ENCODE assay signal across 23 cellular contexts in genomic region chr1:221775206-221775605, GRCh38. TPM values are rescaled to one million over a fixed set of nuclear protein-coding genes. Genes with fewer than 3 reads are reported as not detected.
DNase-seq lines count a peak whose midpoint lies in the region; ATAC-seq lines count a peak whose summit lies in the region.
"Had no signal": no experiment of that assay in that cellular context is flagged by ENCODE, and none has a peak within 500 bp of the region (broad histone marks: within the 10 kb centered on the region; RNA-seq: fewer than 3 reads in every experiment).

No MANE protein-coding gene starts in this region.

- H3K4me1 Mint-ChIP-seq in activated CD4-positive, alpha-beta T cell treated with anti-CD3 and anti-CD28 coated beads for 36 hours: peaks cover 57% of the 10 kb centered on the region
- peaks cover 53% of the 10 kb centered on the region for H3K4me1 Mint-ChIP-seq in activated T-helper 17 cell treated with anti-CD3 and anti-CD28 coated beads, Interleukin-2, amount 50 U/mL, for 72 hours
- H3K4me1 Mint-ChIP-seq in natural killer cell treated with Interleukin-12 subunit alpha and Interleukin-12 subunit beta and Interleukin-15 and Interleukin-18, amount 100 ng/mL, for 72 hours (ENCODE audit: low read depth in 2 of 2): peaks cover 69 to 74% of the 10 kb centered on the region in 2 donors
- peaks cover 42 to 49% (median 46%) of the 10 kb centered on the region in 3 donors for H3K4me1 Mint-ChIP-seq in T-cell

- DNase-seq in activated CD4-positive, alpha-beta T cell treated with anti-CD3 and anti-CD28 coated beads for 36 hours: no peak
- DNase-seq in activated CD4-positive, alpha-beta T cell treated with anti-CD3 and anti-CD28 coated beads for 1 hour: no peak
- no peak for DNase-seq in natural killer cell treated with Interleukin-12 subunit alpha and Interleukin-12 subunit beta and Interleukin-15 and Interleukin-18, amount 100 ng/mL, for 72 hours (ENCODE audit: low spot score)
- DNase-seq in T-cell: no peak
- no peak for DNase-seq in COLO829 (ENCODE audit: low spot score)
- DNase-seq: activated CD4-positive, CD25-positive, alpha-beta regulatory T cell treated with anti-CD3 and anti-CD28 coated beads, Interleukin-2, amount 50 U/mL, for 72 hours; activated CD8-positive, alpha-beta memory T cell treated with anti-CD3 and anti-CD28 coated beads for 24 hours; activated naive CD4-positive, alpha-beta T cell; CD4-positive, alpha-beta T cell; left colon; naive thymus-derived CD8-positive, alpha-beta T cell; NCI-H1048; NCI-H1694; occipital lobe; psoas muscle; stimulated activated CD4-positive, alpha-beta T cell treated with anti-CD3 and anti-CD28 coated beads, Interleukin-4, amount 100 ng/mL, for 4 hours had no signal

- H3K4me3 ChIP-seq in GM08714 (ENCODE audit: low read length): peak overlapping the region; percentile 39; the same call in 1 of the 2 replicates
- H3K4me3 ChIP-seq: breast epithelium, gastroesophageal sphincter, hepatocyte, K562, psoas muscle had no signal

- H3K9me3 Mint-ChIP-seq in activated CD4-positive, alpha-beta T cell treated with anti-CD3 and anti-CD28 coated beads for 36 hours (ENCODE audit: low read depth): no peaks in the 10 kb centered on the region
- H3K9me3 Mint-ChIP-seq in activated T-helper 17 cell treated with anti-CD3 and anti-CD28 coated beads, Interleukin-2, amount 50 U/mL, for 72 hours: no peaks in the 10 kb centered on the region
- peaks cover 2% of the 10 kb centered on the region for H3K9me3 Mint-ChIP-seq in natural killer cell treated with Interleukin-12 subunit alpha and Interleukin-12 subunit beta and Interleukin-15 and Interleukin-18, amount 100 ng/mL, for 72 hours
- no peaks in the 10 kb centered on the region for H3K9me3 Mint-ChIP-seq in T-cell
- H3K9me3 Mint-ChIP-seq: CD4-positive, alpha-beta T cell; naive thymus-derived CD8-positive, alpha-beta T cell had no signal

- H3K36me3 Mint-ChIP-seq in activated CD4-positive, alpha-beta T cell treated with anti-CD3 and anti-CD28 coated beads for 36 hours (ENCODE audit: low read depth): no peaks in the 10 kb centered on the region
- H3K36me3 Mint-ChIP-seq in activated T-helper 17 cell treated with anti-CD3 and anti-CD28 coated beads, Interleukin-2, amount 50 U/mL, for 72 hours (ENCODE audit: low read depth): no peaks in the 10 kb centered on the region
- H3K36me3 Mint-ChIP-seq in natural killer cell treated with Interleukin-12 subunit alpha and Interleukin-12 subunit beta and Interleukin-15 and Interleukin-18, amount 100 ng/mL, for 72 hours: peaks cover 4% of the 10 kb centered on the region
- no peaks in the 10 kb centered on the region for H3K36me3 Mint-ChIP-seq in T-cell
- H3K36me3 Mint-ChIP-seq: naive thymus-derived CD8-positive, alpha-beta T cell had no signal

- H3K4me3 Mint-ChIP-seq in activated CD4-positive, alpha-beta T cell treated with anti-CD3 and anti-CD28 coated beads for 36 hours: no peak overlapping the region
- H3K4me3 Mint-ChIP-seq in activated T-helper 17 cell treated with anti-CD3 and anti-CD28 coated beads, Interleukin-2, amount 50 U/mL, for 72 hours: peak overlapping the region; percentile 57
- peak overlapping the region; percentile 64 for H3K4me3 Mint-ChIP-seq in natural killer cell treated with Interleukin-12 subunit alpha and Interleukin-12 subunit beta and Interleukin-15 and Interleukin-18, amount 100 ng/mL, for 72 hours
- H3K4me3 Mint-ChIP-seq in T-cell: no peak overlapping the region
- H3K4me3 Mint-ChIP-seq: CD4-positive, alpha-beta T cell had no signal

- peak overlapping the region; percentile 78 for H3K27ac Mint-ChIP-seq in activated CD4-positive, alpha-beta T cell treated with anti-CD3 and anti-CD28 coated beads for 36 hours
- H3K27ac Mint-ChIP-seq in activated T-helper 17 cell treated with anti-CD3 and anti-CD28 coated beads, Interleukin-2, amount 50 U/mL, for 72 hours: peak overlapping the region; percentile 94
- peak overlapping the region; percentile 75 to 99 for H3K27ac Mint-ChIP-seq in natural killer cell treated with Interleukin-12 subunit alpha and Interleukin-12 subunit beta and Interleukin-15 and Interleukin-18, amount 100 ng/mL, for 72 hours
- no peak overlapping the region for H3K27ac Mint-ChIP-seq in T-cell
- H3K27ac Mint-ChIP-seq: CD4-positive, alpha-beta T cell; naive thymus-derived CD8-positive, alpha-beta T cell had no signal

- intact Hi-C loops in activated CD4-positive, alpha-beta T cell treated with anti-CD3 and anti-CD28 coated beads for 36 hours (cut with DNase I, micrococcal nuclease): loop anchor here (5.0 to 10.0 kb wide), 2 partner anchors 217 to 220 kb away; no protein-coding TSS in a partner anchor

- POLR2A ChIA-PET in activated CD4-positive, alpha-beta T cell treated with anti-CD3 and anti-CD28 coated beads for 36 hours (lab: Charles Lee): no interaction called here
- POLR2A ChIA-PET in T-cell (lab: Charles Lee): interaction anchor here in 1 of 2 donors (0.6 kb wide), 1 partner anchor 15 kb away, joined by 3 read pairs; no protein-coding TSS in a partner anchor

- H3K27me3 Mint-ChIP-seq in activated CD4-positive, alpha-beta T cell treated with anti-CD3 and anti-CD28 coated beads for 36 hours: no peaks in the 10 kb centered on the region
- no peaks in the 10 kb centered on the region for H3K27me3 Mint-ChIP-seq in activated T-helper 17 cell treated with anti-CD3 and anti-CD28 coated beads, Interleukin-2, amount 50 U/mL, for 72 hours
- no peaks in the 10 kb centered on the region for H3K27me3 Mint-ChIP-seq in natural killer cell treated with Interleukin-12 subunit alpha and Interleukin-12 subunit beta and Interleukin-15 and Interleukin-18, amount 100 ng/mL, for 72 hours
- no peaks in the 10 kb centered on the region for H3K27me3 Mint-ChIP-seq in T-cell
- H3K27me3 Mint-ChIP-seq: CD4-positive, alpha-beta T cell; naive thymus-derived CD8-positive, alpha-beta T cell had no signal

- no peak for ATAC-seq in activated CD4-positive, alpha-beta T cell treated with anti-CD3 and anti-CD28 coated beads for 36 hours
- no peak for ATAC-seq in activated T-helper 17 cell treated with anti-CD3 and anti-CD28 coated beads, Interleukin-2, amount 50 U/mL, for 72 hours (replicated peaks)
- peak in 1 of 2 donors; percentile 45 for ATAC-seq in natural killer cell treated with Interleukin-12 subunit alpha and Interleukin-12 subunit beta and Interleukin-15 and Interleukin-18, amount 100 ng/mL, for 72 hours
- ATAC-seq in GM21786 (IDR thresholded peaks at IDR 0.05; ENCODE audit: unreplicated experiment): no peak
- ATAC-seq in T-cell (replicated peaks in 1 of 4): no peak
- ATAC-seq: gastroesophageal sphincter; K562; naive thymus-derived CD8-positive, alpha-beta T cell; psoas muscle had no signal

- CTCF ChIA-PET in activated CD4-positive, alpha-beta T cell treated with anti-CD3 and anti-CD28 coated beads for 36 hours (lab: Charles Lee): interaction anchor here (1.5 kb wide), 1 partner anchor 103 kb away, joined by 3 read pairs; no protein-coding TSS in a partner anchor
- CTCF ChIA-PET in T-cell (lab: Charles Lee): no interaction called here

RNA-seq across cellular contexts. Expression of gene DUSP10, which starts 33.3 kb away (rescaled TPM):
- total RNA-seq in activated CD4-positive, alpha-beta T cell treated with anti-CD3 and anti-CD28 coated beads for 36 hours: 1 to 10 TPM; 7.3 to 9.2 TPM
- total RNA-seq in activated T-helper 17 cell treated with anti-CD3 and anti-CD28 coated beads, Interleukin-2, amount 50 U/mL, for 72 hours: 10 to 100 TPM in 1 of 2 donors, 1 to 10 TPM in 1; 8.2 to 11.7 TPM
- 10 to 100 TPM; 43.3 to 85.2 TPM for total RNA-seq in natural killer cell treated with Interleukin-12 subunit alpha and Interleukin-12 subunit beta and Interleukin-15 and Interleukin-18, amount 100 ng/mL, for 72 hours
- total RNA-seq in T-cell: 10 to 100 TPM in 2 of 5 donors, 1 to 10 TPM in 3; 5.2 to 64.2 (median 6.0) TPM

Comparison
In these comparisons a context has a peak if more than half of its experiments do, and no peak if none do; other contexts are left out.
1. H3K27ac Mint-ChIP-seq: peak in activated CD4-positive, alpha-beta T cell treated with anti-CD3 and anti-CD28 coated beads for 36 hours (single experiment), activated T-helper 17 cell treated with anti-CD3 and anti-CD28 coated beads, Interleukin-2, amount 50 U/mL, for 72 hours (single experiment) and natural killer cell treated with Interleukin-12 subunit alpha and Interleukin-12 subunit beta and Interleukin-15 and Interleukin-18, amount 100 ng/mL, for 72 hours (2 of 2); none in T-cell (0 of 2).
2. H3K4me3 Mint-ChIP-seq: peak in activated T-helper 17 cell treated with anti-CD3 and anti-CD28 coated beads, Interleukin-2, amount 50 U/mL, for 72 hours (single experiment) and natural killer cell treated with Interleukin-12 subunit alpha and Interleukin-12 subunit beta and Interleukin-15 and Interleukin-18, amount 100 ng/mL, for 72 hours (single experiment); none in activated CD4-positive, alpha-beta T cell treated with anti-CD3 and anti-CD28 coated beads for 36 hours (single experiment) and T-cell (0 of 3).